In the genomic region with DNA sequence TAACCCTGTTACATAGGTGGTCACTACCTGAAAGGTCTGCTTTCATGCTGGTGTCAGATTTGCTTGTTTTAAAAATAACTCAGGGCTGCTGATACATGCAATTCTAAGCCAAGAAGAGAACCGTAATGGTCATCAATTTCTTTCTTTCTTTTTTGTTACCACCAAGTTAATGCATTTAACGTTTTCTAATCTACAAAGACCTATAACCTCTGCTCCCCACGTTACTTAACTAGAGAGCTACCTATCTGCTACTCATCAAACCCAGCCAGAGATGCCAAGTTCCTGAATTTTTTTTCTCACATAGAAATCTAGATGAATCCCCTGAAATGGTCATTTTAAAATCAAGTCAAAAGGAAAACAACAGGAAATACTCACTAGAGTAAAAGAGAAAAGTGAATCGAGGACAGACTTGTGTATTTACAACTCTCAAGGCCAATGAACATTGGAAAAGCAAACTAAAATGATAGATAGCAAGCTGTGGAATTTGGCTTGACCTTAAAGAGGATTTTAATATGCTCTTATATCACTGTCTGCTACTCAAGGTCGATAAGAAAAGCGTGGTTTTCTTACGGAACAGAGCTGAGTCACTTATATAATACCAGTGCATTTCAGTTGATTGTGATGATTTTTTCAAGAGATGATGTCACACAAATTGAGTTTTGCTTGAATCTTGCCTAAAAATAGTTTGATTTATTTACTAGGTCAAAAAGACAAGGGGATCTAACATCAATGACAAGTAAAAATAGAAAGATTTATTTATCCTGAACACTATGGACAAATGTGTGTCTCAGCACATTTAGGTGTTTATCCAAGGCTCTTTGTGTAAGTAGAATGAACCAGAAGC, we compare ENCODE assay signal across 11 cellular contexts.
DNase-seq lines count a peak whose midpoint lies in the region; ATAC-seq and TF ChIP-seq lines count a peak whose summit lies in the region.
"Had no signal": no experiment of that assay in that cellular context is flagged by ENCODE, and none has a peak within 500 bp of the region (broad histone marks: within the 10 kb centered on the region; RNA-seq: fewer than 3 reads in every experiment).

No MANE protein-coding gene starts in this region.

- DNase-seq in activated CD8-positive, alpha-beta memory T cell treated with anti-CD3 and anti-CD28 coated beads, Interleukin-2, amount 10 ng/mL, durations not matched to agents 7 days and 5 days, result no peak
- DNase-seq in activated CD8-positive, alpha-beta memory T cell treated with anti-CD3 and anti-CD28 coated beads for 24 hours, result no peak
- DNase-seq in activated naive CD8-positive, alpha-beta T cell treated with anti-CD3 and anti-CD28 coated beads for 36 hours, result no peak
- DNase-seq in iris pigment epithelial cell (ENCODE audit: low read depth) (peak; percentile 88), HFFc6 (no peak), SHP77 (lab: John Stamatoyannopoulos, UW) (no peak)
- DNase-seq in stimulated activated naive CD8-positive, alpha-beta T cell treated with anti-CD3 and anti-CD28 coated beads, Interleukin-15, amount 100 ng/mL, for 72 hours, result no peak
- DNase-seq: left cardiac atrium, NCI-H1417 treated with DMSO at 0.1 percent for 48 hours, transverse colon had no signal

- no peaks in the 10 kb centered on the region for H3K9me3 Mint-ChIP-seq in activated CD8-positive, alpha-beta memory T cell treated with anti-CD3 and anti-CD28 coated beads, Interleukin-2, amount 10 ng/mL, durations not matched to agents 7 days and 5 days (ENCODE audit: low read depth)
- H3K9me3 Mint-ChIP-seq in activated naive CD8-positive, alpha-beta T cell treated with anti-CD3 and anti-CD28 coated beads for 36 hours, result peaks cover 8% of the 10 kb centered on the region
- no peaks in the 10 kb centered on the region for H3K9me3 Mint-ChIP-seq in stimulated activated naive CD8-positive, alpha-beta T cell treated with anti-CD3 and anti-CD28 coated beads, Interleukin-15, amount 100 ng/mL, for 72 hours
- H3K9me3 Mint-ChIP-seq in HFFc6, result no peaks in the 10 kb centered on the region

- peaks cover 4% of the 10 kb centered on the region for H3K36me3 Mint-ChIP-seq in activated CD8-positive, alpha-beta memory T cell treated with anti-CD3 and anti-CD28 coated beads, Interleukin-2, amount 10 ng/mL, durations not matched to agents 7 days and 5 days
- peaks cover 18% of the 10 kb centered on the region for H3K36me3 Mint-ChIP-seq in activated naive CD8-positive, alpha-beta T cell treated with anti-CD3 and anti-CD28 coated beads for 36 hours
- no peaks in the 10 kb centered on the region for H3K36me3 Mint-ChIP-seq in HFFc6 (ENCODE audit: low read depth)

- H3K4me1 Mint-ChIP-seq in activated CD8-positive, alpha-beta memory T cell treated with anti-CD3 and anti-CD28 coated beads, Interleukin-2, amount 10 ng/mL, durations not matched to agents 7 days and 5 days, result peaks cover 52% of the 10 kb centered on the region
- peaks cover 61% of the 10 kb centered on the region for H3K4me1 Mint-ChIP-seq in activated naive CD8-positive, alpha-beta T cell treated with anti-CD3 and anti-CD28 coated beads for 36 hours
- peaks cover 72% of the 10 kb centered on the region for H3K4me1 Mint-ChIP-seq in stimulated activated naive CD8-positive, alpha-beta T cell treated with anti-CD3 and anti-CD28 coated beads, Interleukin-15, amount 100 ng/mL, for 72 hours
- H3K4me1 Mint-ChIP-seq in HFFc6 (ENCODE audit: low read depth), result peaks cover 22% of the 10 kb centered on the region

- H3K4me3 Mint-ChIP-seq in activated CD8-positive, alpha-beta memory T cell treated with anti-CD3 and anti-CD28 coated beads, Interleukin-2, amount 10 ng/mL, durations not matched to agents 7 days and 5 days, result no peak overlapping the region
- peak overlapping the region; percentile 29 for H3K4me3 Mint-ChIP-seq in activated naive CD8-positive, alpha-beta T cell treated with anti-CD3 and anti-CD28 coated beads for 36 hours
- H3K4me3 Mint-ChIP-seq in stimulated activated naive CD8-positive, alpha-beta T cell treated with anti-CD3 and anti-CD28 coated beads, Interleukin-15, amount 100 ng/mL, for 72 hours, result peak overlapping the region; percentile 72 to 76
- no peak overlapping the region for H3K4me3 Mint-ChIP-seq in HFFc6

- CTCF ChIA-PET in activated CD8-positive, alpha-beta memory T cell treated with anti-CD3 and anti-CD28 coated beads, Interleukin-2, amount 10 ng/mL, durations not matched to agents 7 days and 5 days (lab: Charles Lee), result interaction anchor here (0.9 to 1.2 kb wide), 4 partner anchors 9 to 73 kb away, joined by 3 read pairs; no protein-coding TSS in a partner anchor

- no peaks in the 10 kb centered on the region for H3K27me3 Mint-ChIP-seq in activated CD8-positive, alpha-beta memory T cell treated with anti-CD3 and anti-CD28 coated beads, Interleukin-2, amount 10 ng/mL, durations not matched to agents 7 days and 5 days
- H3K27me3 Mint-ChIP-seq in activated naive CD8-positive, alpha-beta T cell treated with anti-CD3 and anti-CD28 coated beads for 36 hours, result no peaks in the 10 kb centered on the region
- no peaks in the 10 kb centered on the region for H3K27me3 Mint-ChIP-seq in stimulated activated naive CD8-positive, alpha-beta T cell treated with anti-CD3 and anti-CD28 coated beads, Interleukin-15, amount 100 ng/mL, for 72 hours
- H3K27me3 Mint-ChIP-seq in HFFc6 (ENCODE audit: insufficient read depth), result peaks cover 2% of the 10 kb centered on the region; the same call in 1 of the 2 replicates

- TF ChIP-seq CTCF in HFFc6 (IDR thresholded peaks at IDR 0.05), result no peak

- H3K27ac Mint-ChIP-seq in activated CD8-positive, alpha-beta memory T cell treated with anti-CD3 and anti-CD28 coated beads, Interleukin-2, amount 10 ng/mL, durations not matched to agents 7 days and 5 days, result peak overlapping the region; percentile 4
- peak overlapping the region; percentile 99 for H3K27ac Mint-ChIP-seq in activated naive CD8-positive, alpha-beta T cell treated with anti-CD3 and anti-CD28 coated beads for 36 hours
- H3K27ac Mint-ChIP-seq in stimulated activated naive CD8-positive, alpha-beta T cell treated with anti-CD3 and anti-CD28 coated beads, Interleukin-15, amount 100 ng/mL, for 72 hours, result peak overlapping the region; percentile 79 to 80
- H3K27ac Mint-ChIP-seq in HFFc6, result no peak overlapping the region

- no peak for ATAC-seq in activated CD8-positive, alpha-beta memory T cell treated with anti-CD3 and anti-CD28 coated beads, Interleukin-2, amount 10 ng/mL, durations not matched to agents 7 days and 5 days
- no peak for ATAC-seq in stimulated activated naive CD8-positive, alpha-beta T cell treated with anti-CD3 and anti-CD28 coated beads, Interleukin-15, amount 100 ng/mL, for 72 hours
- no peak for ATAC-seq in HG03571 (IDR thresholded peaks at IDR 0.05; ENCODE audit: unreplicated experiment)

Comparison
In these comparisons a context has a peak if more than half of its experiments do, and no peak if none do; other contexts are left out.
1. H3K4me3 Mint-ChIP-seq: peak in activated naive CD8-positive, alpha-beta T cell treated with anti-CD3 and anti-CD28 coated beads for 36 hours (single experiment) and stimulated activated naive CD8-positive, alpha-beta T cell treated with anti-CD3 and anti-CD28 coated beads, Interleukin-15, amount 100 ng/mL, for 72 hours (2 of 2); none in activated CD8-positive, alpha-beta memory T cell treated with anti-CD3 and anti-CD28 coated beads, Interleukin-2, amount 10 ng/mL, durations not matched to agents 7 days and 5 days (single experiment) and HFFc6 (single experiment).